21 cellular contexts compared by ENCODE assay signal in the genomic region with DNA sequence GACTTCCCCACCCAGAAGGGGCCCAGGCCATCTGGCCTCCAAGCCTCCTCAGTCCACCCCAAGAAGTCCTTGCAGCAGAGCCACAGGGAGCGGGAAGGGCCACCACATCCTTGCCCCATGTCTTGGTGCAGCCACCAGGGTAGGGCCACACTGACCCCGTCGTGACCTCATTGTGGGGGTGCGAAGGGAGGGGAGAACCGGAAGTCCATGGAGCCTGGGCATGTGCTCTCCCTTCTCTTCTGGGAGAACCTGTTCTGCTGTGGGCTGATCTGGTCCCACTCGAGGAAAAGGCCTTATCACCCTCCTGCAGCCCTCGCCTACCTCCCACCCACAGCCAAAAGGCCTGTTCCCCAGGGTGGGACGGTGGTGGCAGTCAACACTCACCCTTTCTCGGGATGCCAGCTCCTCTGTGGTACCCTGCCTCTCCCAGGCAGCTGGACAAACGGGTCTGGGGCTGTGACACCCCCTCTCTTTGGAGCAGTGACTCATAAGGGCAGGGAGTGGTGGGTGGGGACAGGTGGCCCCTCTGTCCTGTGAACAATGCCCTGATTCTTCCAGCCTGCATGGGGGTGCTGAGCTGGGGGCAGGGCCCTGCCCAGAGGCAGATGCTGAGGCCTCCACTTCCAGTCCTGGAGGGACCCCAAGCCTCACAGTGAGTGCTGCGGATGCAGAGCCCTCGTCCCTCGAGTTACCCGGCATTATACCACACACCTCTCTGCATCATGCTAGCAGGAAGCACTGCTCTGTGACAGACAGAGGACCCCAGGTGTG. TPM values are rescaled to one million over a fixed set of nuclear protein-coding genes. Genes with fewer than 3 reads are reported as not detected.
A peak's percentile ranks its signal among the peaks of the same experiment; 100 is the strongest.
DNase-seq lines count a peak whose midpoint lies in the region.
"Had no signal": no experiment of that assay in that cellular context is flagged by ENCODE, and none has a peak within 500 bp of the region (broad histone marks: within the 10 kb centered on the region; RNA-seq: fewer than 3 reads in every experiment).

No MANE protein-coding gene starts in this region.

- no peaks in the 10 kb centered on the region for H3K9me3 Mint-ChIP-seq in activated CD4-positive, alpha-beta memory T cell treated with anti-CD3 and anti-CD28 coated beads for 36 hours
- H3K9me3 Mint-ChIP-seq: activated naive CD4-positive, alpha-beta T cell treated with anti-CD3 and anti-CD28 coated beads for 36 hours; central memory CD8-positive, alpha-beta T cell had no signal

- peaks cover 50 to 88% (median 82%) of the 10 kb centered on the region in 10 experiments for H3K4me1 ChIP-seq in BLaER1 treated with 17β-estradiol and CSF1 and Interleukin-3, amounts not matched to agents 10 nM and 100 nM
- H3K4me1 ChIP-seq in neuronal stem cell (ENCODE audit: control insufficient read depth in 2 of 2, insufficient read depth in 1 of 2, low read depth in 1 of 2, low read length in 2 of 2) = peaks cover 1 to 10% of the 10 kb centered on the region in 2 donors

- H3K23ac ChIP-seq in neuronal stem cell (ENCODE audit: low read depth, low read length, poor library complexity) = peak overlapping the region; percentile 94

- H3K4ac ChIP-seq in neuronal stem cell (ENCODE audit: low read length) = no peak overlapping the region

- peak overlapping the region in 3 of 10 experiments; percentile 7 to 15 (median 12); a peak in 2 of 20 replicates for H3K4me3 ChIP-seq in BLaER1 treated with 17β-estradiol and CSF1 and Interleukin-3, amounts not matched to agents 10 nM and 100 nM
- H3K4me3 ChIP-seq in H7 (ENCODE audit: insufficient read depth, low read depth, low read length) (no peak overlapping the region), neuronal stem cell (ENCODE audit: low read length in 2 of 2) (no peak overlapping the region)
- H3K4me3 ChIP-seq: GM23338, MG63, testis had no signal

- no peaks in the 10 kb centered on the region for H3K36me3 Mint-ChIP-seq in activated CD4-positive, alpha-beta memory T cell treated with anti-CD3 and anti-CD28 coated beads for 36 hours

- peak overlapping the region; percentile 17 for H2BK120ac ChIP-seq in neuronal stem cell (ENCODE audit: low read depth, low read length)

- no peak overlapping the region for H3K4me3 Mint-ChIP-seq in activated CD4-positive, alpha-beta memory T cell treated with anti-CD3 and anti-CD28 coated beads for 36 hours
- H3K4me3 Mint-ChIP-seq: activated naive CD4-positive, alpha-beta T cell treated with anti-CD3 and anti-CD28 coated beads for 36 hours; central memory CD8-positive, alpha-beta T cell; GM23338 had no signal

- H3K36me3 ChIP-seq in BLaER1 treated with 17β-estradiol and CSF1 and Interleukin-3, amounts not matched to agents 10 nM and 100 nM = 0 out of 22 replicates have a peak, but pooled peaks cover 0 to 4% (median 0%) of the 10 kb centered on the region in 11 experiments
- H3K36me3 ChIP-seq in H7 (replicated peaks; ENCODE audit: control insufficient read depth, insufficient read depth, low read length) = no peaks in the 10 kb centered on the region
- no peaks in the 10 kb centered on the region for H3K36me3 ChIP-seq in neuronal stem cell (replicated peaks in 1 of 2; ENCODE audit: control insufficient read depth in 2 of 2, insufficient read depth in 2 of 2, low read length in 2 of 2)
- H3K36me3 ChIP-seq: MG63, WERI-Rb-1 had no signal

- no peak overlapping the region for H2AFZ ChIP-seq in neuronal stem cell (ENCODE audit: low read length)
- H2AFZ ChIP-seq: GM23338 had no signal

- CTCF ChIA-PET in activated CD4-positive, alpha-beta memory T cell treated with anti-CD3 and anti-CD28 coated beads for 36 hours (lab: Charles Lee) = interaction anchor here (0.6 to 1.2 kb wide), 2 partner anchors 58 to 663 kb away, joined by 3 to 4 read pairs; no protein-coding TSS in a partner anchor

- H3K14ac ChIP-seq in neuronal stem cell (ENCODE audit: low read length) = no peak overlapping the region

- peak overlapping the region; percentile 83 for H3K18ac ChIP-seq in neuronal stem cell (ENCODE audit: low read length)

- H2AK5ac ChIP-seq in neuronal stem cell (ENCODE audit: low read depth, low read length) = peak overlapping the region; percentile 20

- H3K27ac ChIP-seq in BLaER1 treated with 17β-estradiol and CSF1 and Interleukin-3, amounts not matched to agents 10 nM and 100 nM = peak overlapping the region in 10 of 11 experiments; percentile 28 to 87 (median 75); a peak in 20 of 22 replicates
- no peak overlapping the region for H3K27ac ChIP-seq in neuronal stem cell (replicated peaks; ENCODE audit: low read length)
- H3K27ac ChIP-seq: testis, WERI-Rb-1 had no signal

- peaks cover 2% of the 10 kb centered on the region for H3K27me3 Mint-ChIP-seq in activated CD4-positive, alpha-beta memory T cell treated with anti-CD3 and anti-CD28 coated beads for 36 hours
- H3K27me3 Mint-ChIP-seq: central memory CD8-positive, alpha-beta T cell had no signal

- H3K79me1 ChIP-seq in neuronal stem cell (ENCODE audit: low read depth, low read length) = peaks cover 4% of the 10 kb centered on the region

- H3K9ac ChIP-seq in BLaER1 treated with 17β-estradiol and CSF1 and Interleukin-3, amounts not matched to agents 10 nM and 100 nM = peak overlapping the region in 7 of 11 experiments; percentile 11 to 55 (median 52); a peak in 9 of 22 replicates
- H3K9ac ChIP-seq in neuronal stem cell (ENCODE audit: low read depth, low read length, poor library complexity) = peak overlapping the region; percentile 77

- H3K27me3 ChIP-seq in BLaER1 treated with 17β-estradiol and CSF1 and Interleukin-3, amounts not matched to agents 10 nM and 100 nM = peaks cover 0 to 16% (median 12%) of the 10 kb centered on the region in 11 experiments; a peak in 12 of 22 replicates
- H3K27me3 ChIP-seq in H7 (ENCODE audit: control insufficient read depth, insufficient read depth, low read length) (no peaks in the 10 kb centered on the region; the same call in 1 of the 2 replicates), neuronal stem cell (ENCODE audit: control insufficient read depth in 3 of 3, insufficient read depth in 3 of 3, low read depth in 1 of 3, low read length in 3 of 3) (peaks cover 0 to 38% (median 0%) of the 10 kb centered on the region in 3 experiments)
- H3K27me3 ChIP-seq: MG63, testis had no signal

- H3K4me2 ChIP-seq in BLaER1 treated with 17β-estradiol and CSF1 and Interleukin-3, amounts not matched to agents 10 nM and 100 nM = peak overlapping the region; percentile 62 to 96 (median 89)
- H3K4me2 ChIP-seq in neuronal stem cell (ENCODE audit: insufficient read depth, low read length, poor library complexity, severe bottlenecking) = no peak overlapping the region
- H3K4me2 ChIP-seq: GM23338 had no signal

- POLR2A ChIA-PET in activated CD4-positive, alpha-beta memory T cell treated with anti-CD3 and anti-CD28 coated beads for 36 hours (lab: Charles Lee) = no interaction called here

- no peak overlapping the region for H4K91ac ChIP-seq in neuronal stem cell (ENCODE audit: low read depth, low read length, poor library complexity)

- no peak overlapping the region for H3K27ac Mint-ChIP-seq in activated CD4-positive, alpha-beta memory T cell treated with anti-CD3 and anti-CD28 coated beads for 36 hours
- H3K27ac Mint-ChIP-seq: activated naive CD4-positive, alpha-beta T cell treated with anti-CD3 and anti-CD28 coated beads for 36 hours; GM23338 had no signal

- intact Hi-C loops in activated CD4-positive, alpha-beta memory T cell treated with anti-CD3 and anti-CD28 coated beads for 36 hours (cut with micrococcal nuclease) = no loop called here

- peak overlapping the region; percentile 94 for H2BK15ac ChIP-seq in neuronal stem cell (ENCODE audit: low read length)

- peaks cover 8 to 20% (median 15%) of the 10 kb centered on the region in 11 experiments; a peak in 20 of 22 replicates for H3K9me3 ChIP-seq in BLaER1 treated with 17β-estradiol and CSF1 and Interleukin-3, amounts not matched to agents 10 nM and 100 nM (replicated peaks in 1 of 11)
- peaks cover 3 to 5% of the 10 kb centered on the region in 2 donors for H3K9me3 ChIP-seq in neuronal stem cell (replicated peaks in 1 of 2; ENCODE audit: control insufficient read depth in 2 of 2, insufficient read depth in 1 of 2, low read depth in 1 of 2, low read length in 2 of 2)
- H3K9me3 ChIP-seq: MG63, testis had no signal

- H2BK12ac ChIP-seq in neuronal stem cell (ENCODE audit: low read length) = peak overlapping the region; percentile 58

- H3K4me1 Mint-ChIP-seq in activated CD4-positive, alpha-beta memory T cell treated with anti-CD3 and anti-CD28 coated beads for 36 hours (ENCODE audit: low read depth) = peaks cover 3% of the 10 kb centered on the region

- peak overlapping the region; percentile 48 for H2BK5ac ChIP-seq in neuronal stem cell (ENCODE audit: low read length)

- WGBS in neuronal stem cell (ENCODE audit: extremely low coverage in 2 of 2, insufficient read length in 2 of 2, insufficient replicate concordance in 1 of 2), 2 donors = no CpG with 5 or more reads among the region's 14 CpGs

- H4K20me1 ChIP-seq in BLaER1 treated with 17β-estradiol and CSF1 and Interleukin-3, amounts not matched to agents 10 nM and 100 nM = peaks cover 0 to 5% (median 0%) of the 10 kb centered on the region in 11 experiments; a peak in 2 of 22 replicates

- no peak overlapping the region for H4K8ac ChIP-seq in neuronal stem cell (ENCODE audit: low read depth, low read length)

- peak; percentile 29 for DNase-seq in H7
- DNase-seq in SKM-1 treated with dmso at 0.1 percent for 144 hours (lab: John Stamatoyannopoulos, UW; ENCODE audit: unreplicated experiment) = peak; percentile 77
- no peak for DNase-seq in neuronal stem cell (ENCODE audit: low spot score)
- DNase-seq in NOMO-1 treated with dmso at 0.1 percent for 144 hours (lab: John Stamatoyannopoulos, UW; ENCODE audit: unreplicated experiment) = no peak
- DNase-seq in NCI-H2029 (lab: John Stamatoyannopoulos, UW) = no peak
- no peak for DNase-seq in dedifferentiated amniotic fluid mesenchymal stem cell (ENCODE audit: extremely low spot score)
- DNase-seq in activated CD4-positive, alpha-beta memory T cell treated with anti-CD3 and anti-CD28 coated beads for 36 hours = no peak
- DNase-seq: activated CD4-positive, alpha-beta T cell treated with anti-CD3 and anti-CD28 coated beads, Interleukin-2, amount 50 U/mL, for 48 hours; activated naive CD4-positive, alpha-beta T cell treated with anti-CD3 and anti-CD28 coated beads for 36 hours; activated T-cell treated with anti-CD3 and anti-CD28 coated beads, Interleukin-2, amount 50 U/mL, for 1 hour; COR-L47; MG63; NCI-H1694 treated with DMSO at 0.1 percent for 48 hours; NCI-H345; T-helper 2 cell; testis; WERI-Rb-1 had no signal

RNA-seq across cellular contexts. Expression of gene CTSD, which starts 14.6 kb away (rescaled TPM):
- total RNA-seq in H7 (2014; rRNA removed; shearing (Covaris generic)) = 177 and 235 TPM in 2 replicates
- 48.8 TPM for polyA plus RNA-seq in neuronal stem cell (2013, experiment 1 of 2)
- polyA plus RNA-seq in neuronal stem cell (2013, experiment 2 of 2) = 46.1 TPM
- total RNA-seq in activated CD4-positive, alpha-beta memory T cell treated with anti-CD3 and anti-CD28 coated beads for 36 hours = 10 to 100 TPM; 52.0 to 58.7 TPM

RNA-seq across cellular contexts. Expression of gene IFITM10, which starts 27.9 kb away (rescaled TPM):
- total RNA-seq in H7 (2014; rRNA removed; shearing (Covaris generic)) = 0.42 and 0.74 TPM in 2 replicates
- 0.40 TPM for polyA plus RNA-seq in neuronal stem cell (2013, experiment 1 of 2)
- 0.39 TPM for polyA plus RNA-seq in neuronal stem cell (2013, experiment 2 of 2)
- under 1 TPM; 0.27 to 0.29 TPM for total RNA-seq in activated CD4-positive, alpha-beta memory T cell treated with anti-CD3 and anti-CD28 coated beads for 36 hours
- total RNA-seq: GM23338 had no signal

RNA-seq across cellular contexts. Expression of gene SYT8, which starts 56.5 kb away (rescaled TPM):
- total RNA-seq in H7 (2014; rRNA removed; shearing (Covaris generic)) = not detected in 2 replicates
- not detected for polyA plus RNA-seq in neuronal stem cell (2013, experiment 1 of 2)
- polyA plus RNA-seq in neuronal stem cell (2013, experiment 2 of 2) = not detected
- total RNA-seq in activated CD4-positive, alpha-beta memory T cell treated with anti-CD3 and anti-CD28 coated beads for 36 hours = not detected
- total RNA-seq: activated naive CD4-positive, alpha-beta T cell treated with anti-CD3 and anti-CD28 coated beads for 36 hours; fibroblast of lung; GM23338 had no signal
- polyA plus RNA-seq: fibroblast of lung, GM23338 had no signal

Comparison
In these comparisons a context has a peak if more than half of its experiments do, and no peak if none do; other contexts are left out.
1. DNase-seq: peak in H7 (single experiment) and SKM-1 treated with dmso at 0.1 percent for 144 hours (single experiment); none in neuronal stem cell (single experiment), NOMO-1 treated with dmso at 0.1 percent for 144 hours (single experiment), NCI-H2029 (single experiment), dedifferentiated amniotic fluid mesenchymal stem cell (single experiment) and activated CD4-positive, alpha-beta memory T cell treated with anti-CD3 and anti-CD28 coated beads for 36 hours (single experiment).